In genomic region chr2:27085670-27086089, GRCh38 we compare ENCODE assay signal across 9 cellular contexts. TPM values are rescaled to one million over a fixed set of nuclear protein-coding genes. Genes with fewer than 3 reads are reported as not detected.
DNase-seq lines count a peak whose midpoint lies in the region; ATAC-seq, FAIRE-seq and TF ChIP-seq lines count a peak whose summit lies in the region.
"Had no signal": no experiment of that assay in that cellular context is flagged by ENCODE, and none has a peak within 500 bp of the region (broad histone marks: within the 10 kb centered on the region; RNA-seq: fewer than 3 reads in every experiment).

No MANE protein-coding gene starts in this region.

- H3K4me3 Mint-ChIP-seq in T-cell, result peak overlapping the region; percentile 66 to 84 (median 80)

- peak overlapping the region; percentile 63 for H3K9ac ChIP-seq in HepG2 (ENCODE audit: insufficient read depth, low read depth, low read length)

- H3K4me1 Mint-ChIP-seq in T-cell, result peaks cover 26 to 31% (median 29%) of the 10 kb centered on the region in 3 donors

- no peak for FAIRE-seq in HepG2 (lab: Jason Lieb, UNC)
- FAIRE-seq: TTC549 had no signal

- H3K9me3 Mint-ChIP-seq in T-cell, result no peaks in the 10 kb centered on the region

- H3K79me2 ChIP-seq in HepG2 (ENCODE audit: insufficient read depth, low read length), result peaks cover 36% of the 10 kb centered on the region

- TF ChIP-seq POLR2A in HepG2 (IDR thresholded peaks at IDR 0.05; ENCODE audit: insufficient read depth in 1 of 2, low read depth in 2 of 2, low read length in 2 of 2), result no peak

- intact Hi-C loops in dorsolateral prefrontal cortex (cut with DNase I) (loop anchor here (1.0 to 5.0 kb wide), 8 partner anchors 15 to 238 kb away; partner anchors contain the start of genes AGBL5 (in 2 of the 2), ATRAID (in 1 of the 2), DPYSL5 (in 1 of the 2) and OST4 (in 1 of the 2)), HepG2 (cut with micrococcal nuclease; ENCODE audit: unreplicated experiment) (loop anchor here (1.0 to 10.0 kb wide), 4 partner anchors 35 to 1162 kb away; partner anchors contain the start of gene TMEM214)

- no peak overlapping the region for H2AFZ ChIP-seq in HepG2 (ENCODE audit: low read length)

- WGBS in HepG2 (ENCODE audit: low lambda C conversion rate), result 52% methylated on average over 20 of the region's 38 CpGs

- in situ Hi-C loops in GM13977 (cut with MboI; ENCODE audit: low pct_unique_long_range_greater_than_20kb, low sequenced_read_pairs, unreplicated experiment), result no loop called here
- in situ Hi-C loops in HepG2 (cut with HindIII; ENCODE audit: extremely low pct_ligation_motif_present, low pct_unique_long_range_greater_than_20kb), result no loop called here

- H3K4me2 ChIP-seq in HepG2 (ENCODE audit: low read depth, low read length), result peak overlapping the region; percentile 84

- ATAC-seq in T-cell (replicated peaks in 1 of 4), result peak in 1 of 4 experiments; percentile 2
- ATAC-seq in HepG2, result peak; percentile 6
- no peak for ATAC-seq in GM21717 (IDR thresholded peaks at IDR 0.05; ENCODE audit: unreplicated experiment)

- H3K4me3 ChIP-seq in dorsolateral prefrontal cortex (peak overlapping the region; percentile 57 to 98 (median 79)), HepG2 (replicated peaks in 1 of 3; ENCODE audit: insufficient read depth in 1 of 3, low read depth in 2 of 3, low read length in 3 of 3) (peak overlapping the region; percentile 51 to 77 (median 53))

- no peaks in the 10 kb centered on the region for H3K27me3 ChIP-seq in dorsolateral prefrontal cortex
- H3K27me3 ChIP-seq in HepG2 (ENCODE audit: control insufficient read depth in 1 of 2, insufficient read depth in 2 of 2, low read length in 2 of 2), result no peaks in the 10 kb centered on the region

- H3K27ac ChIP-seq in dorsolateral prefrontal cortex, result peak overlapping the region; percentile 16 to 98 (median 93)
- H3K27ac ChIP-seq in HepG2 (ENCODE audit: extremely low read length, insufficient read depth, low read length), result peak overlapping the region; percentile 65

- TF ChIP-seq CTCF in GM13977 (IDR thresholded peaks at IDR 0.05; ENCODE audit: extremely low read depth, insufficient read depth, missing control alignments) (peak; percentile 58), dorsolateral prefrontal cortex (IDR thresholded peaks at IDR 0.05 in 54 of 56, conservative IDR thresholded peaks at IDR 0.05 in 2 of 56; ENCODE audit: low read depth in 1 of 56, partially characterized antibody in 56 of 56) (peak in 52 of 56 donors; percentile 19 to 71 (median 54)), HepG2 (CRISPR knock-in tag; IDR thresholded peaks at IDR 0.05) (peak; percentile 86)

- TF ChIP-seq EP300 in HepG2 (IDR thresholded peaks at IDR 0.05; ENCODE audit: low read depth in 2 of 2, low read length in 2 of 2) (no peak), HepG2 (CRISPR knock-in tag; IDR thresholded peaks at IDR 0.05; ENCODE audit: borderline replicate concordance) (no peak)

- H3K36me3 ChIP-seq in HepG2 (replicated peaks in 1 of 2; ENCODE audit: control insufficient read depth in 1 of 2, insufficient read depth in 2 of 2, low read length in 2 of 2), result no peaks in the 10 kb centered on the region; a peak in 3 of 5 replicates

- H3K9me3 ChIP-seq in HepG2 (ENCODE audit: low read length), result no peaks in the 10 kb centered on the region

- POLR2A ChIA-PET in T-cell (lab: Charles Lee) (no interaction called here), HepG2 (lab: Yijun Ruan, JAX) (interaction anchor here (0.6 to 9.2 kb wide), 6 partner anchors 10 to 126 kb away, joined by 3 to 106 read pairs (median 11); partner anchors contain the start of genes ABHD1, AGBL5, OST4 and PREB)

- peaks cover 74% of the 10 kb centered on the region for H3K4me1 ChIP-seq in HepG2 (ENCODE audit: insufficient read depth, low read length)

- TF ChIP-seq RAD21 in HepG2 (CRISPR knock-in tag; IDR thresholded peaks at IDR 0.05), result no peak

- no peaks in the 10 kb centered on the region for H4K20me1 ChIP-seq in HepG2 (ENCODE audit: insufficient read depth, low read length)

- BruUV-seq in HepG2 (replicated peaks; lab: Mats Ljungman, UMichigan), result no TSS peak

- no peaks in the 10 kb centered on the region for H3K36me3 Mint-ChIP-seq in T-cell

- CTCF ChIA-PET in T-cell (lab: Charles Lee) (no interaction called here), HepG2 (lab: Yijun Ruan, JAX; ENCODE audit: low intra/inter-chr PET ratio, low total read pairs) (interaction anchor here (1.3 to 2.0 kb wide), 3 partner anchors 13 to 106 kb away, joined by 3 to 9 read pairs (median 6); no protein-coding TSS in a partner anchor)

- H3K27me3 Mint-ChIP-seq in T-cell, result no peaks in the 10 kb centered on the region

- H3K27ac Mint-ChIP-seq in T-cell, result peak overlapping the region; percentile 54 to 74

- DNase-seq in AML-193 (lab: John Stamatoyannopoulos, UW), result peak; percentile 37 to 57
- DNase-seq in GM13977 (ENCODE audit: low spot score), result peak; percentile 66
- DNase-seq in HK-2 (ENCODE audit: unreplicated experiment), result peak; percentile 74
- peak in 7 of 34 experiments; percentile 4 to 24 (median 18) for DNase-seq in T-cell
- DNase-seq in dorsolateral prefrontal cortex, result peak; percentile 60 to 87 (median 78)
- DNase-seq in HepG2 (ENCODE audit: low spot score), result no peak
- peak; percentile 24 to 30 for DNase-seq in stimulated activated CD4-positive, alpha-beta T cell treated with anti-CD3 and anti-CD28 coated beads, Interleukin-4, amount 100 ng/mL, for 48 hours (ENCODE audit: low read depth in 2 of 2)

RNA-seq across cellular contexts. Expression of gene KHK, which starts 0.9 kb away (rescaled TPM):
- 1 to 10 TPM; 3.7 to 9.1 (median 6.7) TPM for total RNA-seq in T-cell
- 10 to 100 TPM in 119 of 120 experiments, 1 to 10 TPM in 1; 8.0 to 24.7 (median 16.7) TPM for total RNA-seq in dorsolateral prefrontal cortex
- 29.9 and 40.9 TPM in 2 replicates for total RNA-seq in HepG2 (2016; rRNA removed; fragmentation: Illumina TruSeq; extraction: Trizol)
- total RNA-seq in HepG2 (2016; cell fraction: cytosol; rRNA removed; fragmentation: Illumina TruSeq; extraction: Trizol; ENCODE audit: low read depth), result 8.1 and 9.7 TPM in 2 replicates
- 31.6 and 41.5 TPM in 2 replicates for total RNA-seq in HepG2 (2016; cell fraction: insoluble cytoplasmic fraction; rRNA removed; fragmentation: Illumina TruSeq; extraction: Trizol)
- 15.4 and 18.4 TPM in 2 replicates for total RNA-seq in HepG2 (2016; cell fraction: membrane; rRNA removed; fragmentation: Illumina TruSeq; extraction: Trizol)
- 34.9 and 38.4 TPM in 2 replicates for total RNA-seq in HepG2 (2016; cell fraction: nucleus; rRNA removed; fragmentation: Illumina TruSeq; extraction: Trizol)
- 99.2 and 139 TPM in 2 replicates for polyA plus RNA-seq in HepG2 (2011; rRNA removed)
- 93.9 and 100.0 TPM in 2 replicates for polyA plus RNA-seq in HepG2 (2011; cell fraction: cytosol; rRNA removed)
- polyA plus RNA-seq in HepG2 (2011; cell fraction: nucleus; rRNA removed), result 195 and 260 TPM in 2 replicates
- polyA plus RNA-seq in HepG2 (2012), result 128 and 136 TPM in 2 replicates
- 12.3 and 15.8 TPM in 2 replicates for polyA plus RNA-seq in HepG2 (2016; cell fraction: cytosol; fragmentation: Illumina TruSeq; extraction: Trizol; ENCODE audit: low read depth)
- 39.2 and 45.9 TPM in 2 replicates for polyA plus RNA-seq in HepG2 (2016; cell fraction: insoluble cytoplasmic fraction; fragmentation: Illumina TruSeq; extraction: Trizol; ENCODE audit: low read depth)
- polyA plus RNA-seq in HepG2 (2016; cell fraction: membrane; fragmentation: Illumina TruSeq; extraction: Trizol; ENCODE audit: low read depth), result 14.9 and 20.8 TPM in 2 replicates
- polyA plus RNA-seq in HepG2 (2016; cell fraction: nucleus; fragmentation: Illumina TruSeq; extraction: Trizol; ENCODE audit: insufficient read depth, low read depth), result 94.3 and 95.6 TPM in 2 replicates
- 6.9 and 106 TPM in 2 replicates for polyA minus RNA-seq in HepG2 (2011; rRNA and poly(A)+ RNA removed; ENCODE audit: low replicate concordance)
- 29.4 and 50.9 TPM in 2 replicates for polyA minus RNA-seq in HepG2 (2011; cell fraction: cytosol; rRNA and poly(A)+ RNA removed)
- polyA minus RNA-seq in HepG2 (2011; cell fraction: nucleus; rRNA and poly(A)+ RNA removed), result 51.5 and 66.5 TPM in 2 replicates

RNA-seq across cellular contexts. Expression of gene EMILIN1, which starts 7.3 kb away (rescaled TPM):
- 1 to 10 TPM in 1 of 5 donors, under 1 TPM in 4; 0.28 to 1.1 (median 0.85) TPM for total RNA-seq in T-cell
- 10 to 100 TPM in 23 of 120 experiments, 1 to 10 TPM in 97; 3.2 to 19.4 (median 7.4) TPM for total RNA-seq in dorsolateral prefrontal cortex
- 4.0 and 9.7 TPM in 2 replicates for total RNA-seq in HepG2 (2016; rRNA removed; fragmentation: Illumina TruSeq; extraction: Trizol)
- total RNA-seq in HepG2 (2016; cell fraction: cytosol; rRNA removed; fragmentation: Illumina TruSeq; extraction: Trizol; ENCODE audit: low read depth), result 0.53 and 0.61 TPM in 2 replicates
- 4.1 and 12.5 TPM in 2 replicates for total RNA-seq in HepG2 (2016; cell fraction: insoluble cytoplasmic fraction; rRNA removed; fragmentation: Illumina TruSeq; extraction: Trizol)
- total RNA-seq in HepG2 (2016; cell fraction: membrane; rRNA removed; fragmentation: Illumina TruSeq; extraction: Trizol), result 1.4 TPM in 2 replicates
- 8.7 and 9.5 TPM in 2 replicates for total RNA-seq in HepG2 (2016; cell fraction: nucleus; rRNA removed; fragmentation: Illumina TruSeq; extraction: Trizol)
- polyA plus RNA-seq in HepG2 (2011; rRNA removed), result 8.1 and 13.1 TPM in 2 replicates
- polyA plus RNA-seq in HepG2 (2011; cell fraction: cytosol; rRNA removed), result 9.7 and 19.1 TPM in 2 replicates
- polyA plus RNA-seq in HepG2 (2011; cell fraction: nucleus; rRNA removed), result 30.1 and 34.4 TPM in 2 replicates
- 8.6 and 10.0 TPM in 2 replicates for polyA plus RNA-seq in HepG2 (2012)
- polyA plus RNA-seq in HepG2 (2016; cell fraction: cytosol; fragmentation: Illumina TruSeq; extraction: Trizol; ENCODE audit: low read depth), result 0.42 and 0.58 TPM in 2 replicates
- 2.8 and 3.2 TPM in 2 replicates for polyA plus RNA-seq in HepG2 (2016; cell fraction: insoluble cytoplasmic fraction; fragmentation: Illumina TruSeq; extraction: Trizol; ENCODE audit: low read depth)
- 0.45 and 1.0 TPM in 2 replicates for polyA plus RNA-seq in HepG2 (2016; cell fraction: membrane; fragmentation: Illumina TruSeq; extraction: Trizol; ENCODE audit: low read depth)
- polyA plus RNA-seq in HepG2 (2016; cell fraction: nucleus; fragmentation: Illumina TruSeq; extraction: Trizol; ENCODE audit: insufficient read depth, low read depth), result 14.3 and 15.9 TPM in 2 replicates
- 0.54 and 19.1 TPM in 2 replicates for polyA minus RNA-seq in HepG2 (2011; rRNA and poly(A)+ RNA removed; ENCODE audit: low replicate concordance)
- 13.6 and 17.2 TPM in 2 replicates for polyA minus RNA-seq in HepG2 (2011; cell fraction: cytosol; rRNA and poly(A)+ RNA removed)
- polyA minus RNA-seq in HepG2 (2011; cell fraction: nucleus; rRNA and poly(A)+ RNA removed), result 4.8 and 5.6 TPM in 2 replicates

RNA-seq across cellular contexts. Expression of gene OST4, which starts 14.2 kb away (rescaled TPM):
- total RNA-seq in T-cell (100 to 1,000 TPM; 217 to 292 (median 236) TPM), dorsolateral prefrontal cortex (100 to 1,000 TPM in 85 of 120 experiments, 10 to 100 TPM in 35; 62.3 to 158 (median 110) TPM), HepG2 (2016; rRNA removed; fragmentation: Illumina TruSeq; extraction: Trizol) (498 and 508 TPM in 2 replicates)
- 947 and 1,365 TPM in 2 replicates for total RNA-seq in HepG2 (2016; cell fraction: cytosol; rRNA removed; fragmentation: Illumina TruSeq; extraction: Trizol; ENCODE audit: low read depth)
- total RNA-seq in HepG2 (2016; cell fraction: insoluble cytoplasmic fraction; rRNA removed; fragmentation: Illumina TruSeq; extraction: Trizol), result 496 and 506 TPM in 2 replicates
- 928 and 1,097 TPM in 2 replicates for total RNA-seq in HepG2 (2016; cell fraction: membrane; rRNA removed; fragmentation: Illumina TruSeq; extraction: Trizol)
- 200 and 226 TPM in 2 replicates for total RNA-seq in HepG2 (2016; cell fraction: nucleus; rRNA removed; fragmentation: Illumina TruSeq; extraction: Trizol)
- polyA plus RNA-seq in HepG2 (2011; rRNA removed), result 491 and 584 TPM in 2 replicates
- 627 and 1,057 TPM in 2 replicates for polyA plus RNA-seq in HepG2 (2011; cell fraction: cytosol; rRNA removed)
- 336 and 383 TPM in 2 replicates for polyA plus RNA-seq in HepG2 (2011; cell fraction: nucleus; rRNA removed)
- 371 and 440 TPM in 2 replicates for polyA plus RNA-seq in HepG2 (2012)
- polyA plus RNA-seq in HepG2 (2016; cell fraction: cytosol; fragmentation: Illumina TruSeq; extraction: Trizol; ENCODE audit: low read depth), result 1,401 and 1,836 TPM in 2 replicates
- 640 and 680 TPM in 2 replicates for polyA plus RNA-seq in HepG2 (2016; cell fraction: insoluble cytoplasmic fraction; fragmentation: Illumina TruSeq; extraction: Trizol; ENCODE audit: low read depth)
- polyA plus RNA-seq in HepG2 (2016; cell fraction: membrane; fragmentation: Illumina TruSeq; extraction: Trizol; ENCODE audit: low read depth), result 1,282 and 1,407 TPM in 2 replicates
- 415 and 448 TPM in 2 replicates for polyA plus RNA-seq in HepG2 (2016; cell fraction: nucleus; fragmentation: Illumina TruSeq; extraction: Trizol; ENCODE audit: insufficient read depth, low read depth)
- 310 and 535 TPM in 2 replicates for polyA minus RNA-seq in HepG2 (2011; rRNA and poly(A)+ RNA removed; ENCODE audit: low replicate concordance)
- polyA minus RNA-seq in HepG2 (2011; cell fraction: cytosol; rRNA and poly(A)+ RNA removed), result 514 and 560 TPM in 2 replicates
- polyA minus RNA-seq in HepG2 (2011; cell fraction: nucleus; rRNA and poly(A)+ RNA removed), result 136 and 144 TPM in 2 replicates

RNA-seq across cellular contexts. Expression of gene CGREF1, which starts 33.2 kb away (rescaled TPM):
- total RNA-seq in T-cell (1 to 10 TPM in 1 of 5 donors, under 1 TPM in 3, not detected in 1; 0.21 to 1.1 (median 0.34) TPM), dorsolateral prefrontal cortex (10 to 100 TPM; 16.0 to 66.6 (median 43.0) TPM), HepG2 (2016; rRNA removed; fragmentation: Illumina TruSeq; extraction: Trizol) (7.0 and 13.9 TPM in 2 replicates)
- 7.2 and 7.6 TPM in 2 replicates for total RNA-seq in HepG2 (2016; cell fraction: cytosol; rRNA removed; fragmentation: Illumina TruSeq; extraction: Trizol; ENCODE audit: low read depth)
- 6.8 and 14.7 TPM in 2 replicates for total RNA-seq in HepG2 (2016; cell fraction: insoluble cytoplasmic fraction; rRNA removed; fragmentation: Illumina TruSeq; extraction: Trizol)
- total RNA-seq in HepG2 (2016; cell fraction: membrane; rRNA removed; fragmentation: Illumina TruSeq; extraction: Trizol), result 9.9 and 14.3 TPM in 2 replicates
- 11.7 and 13.6 TPM in 2 replicates for total RNA-seq in HepG2 (2016; cell fraction: nucleus; rRNA removed; fragmentation: Illumina TruSeq; extraction: Trizol)
- 23.4 and 30.8 TPM in 2 replicates for polyA plus RNA-seq in HepG2 (2011; rRNA removed)
- polyA plus RNA-seq in HepG2 (2011; cell fraction: cytosol; rRNA removed), result 26.4 and 27.5 TPM in 2 replicates
- 30.3 and 37.8 TPM in 2 replicates for polyA plus RNA-seq in HepG2 (2011; cell fraction: nucleus; rRNA removed)
- polyA plus RNA-seq in HepG2 (2012), result 29.7 and 31.5 TPM in 2 replicates
- 9.6 and 11.3 TPM in 2 replicates for polyA plus RNA-seq in HepG2 (2016; cell fraction: cytosol; fragmentation: Illumina TruSeq; extraction: Trizol; ENCODE audit: low read depth)
- polyA plus RNA-seq in HepG2 (2016; cell fraction: insoluble cytoplasmic fraction; fragmentation: Illumina TruSeq; extraction: Trizol; ENCODE audit: low read depth), result 9.2 and 9.7 TPM in 2 replicates
- 12.0 and 14.2 TPM in 2 replicates for polyA plus RNA-seq in HepG2 (2016; cell fraction: membrane; fragmentation: Illumina TruSeq; extraction: Trizol; ENCODE audit: low read depth)
- polyA plus RNA-seq in HepG2 (2016; cell fraction: nucleus; fragmentation: Illumina TruSeq; extraction: Trizol; ENCODE audit: insufficient read depth, low read depth), result 23.5 and 24.6 TPM in 2 replicates
- polyA minus RNA-seq in HepG2 (2011; rRNA and poly(A)+ RNA removed; ENCODE audit: low replicate concordance), result 0.09 and 14.9 TPM in 2 replicates
- polyA minus RNA-seq in HepG2 (2011; cell fraction: cytosol; rRNA and poly(A)+ RNA removed), result 5.9 and 7.1 TPM in 2 replicates
- 10.7 and 13.8 TPM in 2 replicates for polyA minus RNA-seq in HepG2 (2011; cell fraction: nucleus; rRNA and poly(A)+ RNA removed)

RNA-seq across cellular contexts. Expression of gene AGBL5, which starts 34.2 kb away (rescaled TPM):
- total RNA-seq in T-cell (10 to 100 TPM in 3 of 5 donors, 1 to 10 TPM in 2; 9.5 to 13.3 (median 11.2) TPM), dorsolateral prefrontal cortex (10 to 100 TPM; 11.3 to 22.7 (median 15.9) TPM), HepG2 (2016; rRNA removed; fragmentation: Illumina TruSeq; extraction: Trizol) (48.6 and 55.9 TPM in 2 replicates)
- 148 and 152 TPM in 2 replicates for total RNA-seq in HepG2 (2016; cell fraction: cytosol; rRNA removed; fragmentation: Illumina TruSeq; extraction: Trizol; ENCODE audit: low read depth)
- 39.9 and 57.5 TPM in 2 replicates for total RNA-seq in HepG2 (2016; cell fraction: insoluble cytoplasmic fraction; rRNA removed; fragmentation: Illumina TruSeq; extraction: Trizol)
- 249 and 253 TPM in 2 replicates for total RNA-seq in HepG2 (2016; cell fraction: membrane; rRNA removed; fragmentation: Illumina TruSeq; extraction: Trizol)
- 22.8 and 23.0 TPM in 2 replicates for total RNA-seq in HepG2 (2016; cell fraction: nucleus; rRNA removed; fragmentation: Illumina TruSeq; extraction: Trizol)
- polyA plus RNA-seq in HepG2 (2011; rRNA removed), result 63.6 and 73.3 TPM in 2 replicates
- 65.6 and 84.8 TPM in 2 replicates for polyA plus RNA-seq in HepG2 (2011; cell fraction: cytosol; rRNA removed)
- 45.3 and 47.1 TPM in 2 replicates for polyA plus RNA-seq in HepG2 (2011; cell fraction: nucleus; rRNA removed)
- 36.8 and 51.0 TPM in 2 replicates for polyA plus RNA-seq in HepG2 (2012)
- polyA plus RNA-seq in HepG2 (2016; cell fraction: cytosol; fragmentation: Illumina TruSeq; extraction: Trizol; ENCODE audit: low read depth), result 247 and 251 TPM in 2 replicates
- polyA plus RNA-seq in HepG2 (2016; cell fraction: insoluble cytoplasmic fraction; fragmentation: Illumina TruSeq; extraction: Trizol; ENCODE audit: low read depth), result 54.3 and 66.5 TPM in 2 replicates
- 277 and 306 TPM in 2 replicates for polyA plus RNA-seq in HepG2 (2016; cell fraction: membrane; fragmentation: Illumina TruSeq; extraction: Trizol; ENCODE audit: low read depth)
- polyA plus RNA-seq in HepG2 (2016; cell fraction: nucleus; fragmentation: Illumina TruSeq; extraction: Trizol; ENCODE audit: insufficient read depth, low read depth), result 44.5 and 47.6 TPM in 2 replicates
- 109 and 147 TPM in 2 replicates for polyA minus RNA-seq in HepG2 (2011; rRNA and poly(A)+ RNA removed; ENCODE audit: low replicate concordance)
- 32.5 and 36.6 TPM in 2 replicates for polyA minus RNA-seq in HepG2 (2011; cell fraction: cytosol; rRNA and poly(A)+ RNA removed)
- polyA minus RNA-seq in HepG2 (2011; cell fraction: nucleus; rRNA and poly(A)+ RNA removed), result 26.1 and 37.3 TPM in 2 replicates
